ENCODE assay signal across 8 cellular contexts in genomic region chr11:121467965-121468364, GRCh38. TPM values are rescaled to one million over a fixed set of nuclear protein-coding genes. Genes with fewer than 3 reads are reported as not detected.
DNase-seq lines count a peak whose midpoint lies in the region; ATAC-seq and TF ChIP-seq lines count a peak whose summit lies in the region.

No MANE protein-coding gene starts in this region.

- H3F3A ChIP-seq in OCI-LY1 (ENCODE audit: insufficient read depth, low read length) = no peaks in the 10 kb centered on the region

- peaks cover 92% of the 10 kb centered on the region for H3K4me1 Mint-ChIP-seq in activated naive CD4-positive, alpha-beta T cell treated with anti-CD3 and anti-CD28 coated beads for 36 hours (ENCODE audit: low read depth)

- peaks cover 16% of the 10 kb centered on the region for H3K36me3 Mint-ChIP-seq in activated naive CD4-positive, alpha-beta T cell treated with anti-CD3 and anti-CD28 coated beads for 36 hours (ENCODE audit: low read depth)

- no peaks in the 10 kb centered on the region for H3K9me3 ChIP-seq in OCI-LY1 (ENCODE audit: low read length)

- peaks cover 57% of the 10 kb centered on the region for H3K4me1 ChIP-seq in OCI-LY1 (ENCODE audit: insufficient read depth, low read length, severe bottlenecking)

- peak; percentile 59 for ATAC-seq in GM21529 (IDR thresholded peaks at IDR 0.05; ENCODE audit: unreplicated experiment)
- ATAC-seq in sciatic nerve = peak; percentile 33
- no peak for ATAC-seq in left colon
- ATAC-seq in HG02970 (IDR thresholded peaks at IDR 0.05; ENCODE audit: low FRiP score, unreplicated experiment) = no peak

- H3K27ac Mint-ChIP-seq in activated naive CD4-positive, alpha-beta T cell treated with anti-CD3 and anti-CD28 coated beads for 36 hours = peak overlapping the region; percentile 96

- H2AFZ ChIP-seq in OCI-LY1 (ENCODE audit: low read length) = no peak overlapping the region

- peaks cover 68% of the 10 kb centered on the region for H3K79me2 ChIP-seq in OCI-LY1 (ENCODE audit: insufficient read depth, low read length)

- H3K4me3 ChIP-seq in GM06990 (replicated peaks; ENCODE audit: low read depth, low read length) (no peak overlapping the region), OCI-LY1 (ENCODE audit: low read depth, low read length, poor library complexity, severe bottlenecking) (no peak overlapping the region)

- H3K4me2 ChIP-seq in OCI-LY1 (ENCODE audit: low read length) = peak overlapping the region; percentile 53

- no peaks in the 10 kb centered on the region for H3K9me3 Mint-ChIP-seq in activated naive CD4-positive, alpha-beta T cell treated with anti-CD3 and anti-CD28 coated beads for 36 hours

- DNase-seq in GM06990 (ENCODE audit: extremely low read depth, insufficient read length) (peak; percentile 75), sciatic nerve (ENCODE audit: low spot score) (no peak), NCI-H446 treated with DMSO at 0.1 percent for 48 hours (lab: John Stamatoyannopoulos, UW) (no peak), left colon (no peak)
- DNase-seq in activated naive CD4-positive, alpha-beta T cell treated with anti-CD3 and anti-CD28 coated beads for 36 hours = peak; percentile 89

- no peaks in the 10 kb centered on the region for H3K27me3 Mint-ChIP-seq in activated naive CD4-positive, alpha-beta T cell treated with anti-CD3 and anti-CD28 coated beads for 36 hours (ENCODE audit: low read depth)

- peak overlapping the region; percentile 79 for H3K27ac ChIP-seq in OCI-LY1 (ENCODE audit: low read depth, low read length, poor library complexity, severe bottlenecking)

- H3K4me3 Mint-ChIP-seq in activated naive CD4-positive, alpha-beta T cell treated with anti-CD3 and anti-CD28 coated beads for 36 hours = peak overlapping the region; percentile 59

- no peaks in the 10 kb centered on the region for H4K20me1 ChIP-seq in OCI-LY1 (ENCODE audit: insufficient read depth, low read length)

- intact Hi-C loops in activated naive CD4-positive, alpha-beta T cell treated with anti-CD3 and anti-CD28 coated beads for 36 hours (cut with micrococcal nuclease) = loop anchor here (10.0 kb wide), 2 partner anchors 1223 to 1387 kb away; partner anchors contain the start of gene POU2F3
- intact Hi-C loops in sciatic nerve (cut with DNase I) (no loop called here), left colon (cut with DNase I, micrococcal nuclease) (no loop called here)

- TF ChIP-seq CTCF in GM06990 (IDR thresholded peaks at IDR 0.05; ENCODE audit: insufficient read depth, low read length, poor library complexity, severe bottlenecking) (no peak), OCI-LY1 (IDR thresholded peaks at IDR 0.05; ENCODE audit: low read length) (no peak)

- peaks cover 11% of the 10 kb centered on the region for H3K36me3 ChIP-seq in GM06990 (ENCODE audit: control insufficient read depth, insufficient read depth, low read length)
- peaks cover 47% of the 10 kb centered on the region for H3K36me3 ChIP-seq in OCI-LY1 (ENCODE audit: insufficient read depth, low read length)

- CTCF ChIA-PET in activated naive CD4-positive, alpha-beta T cell treated with anti-CD3 and anti-CD28 coated beads for 36 hours (lab: Charles Lee) = interaction anchor here (0.8 to 7.0 kb wide), 6 partner anchors 13 to 148 kb away, joined by 3 to 46 read pairs (median 6); partner anchors contain the start of genes SORL1 and SORL1-AS1

- peak overlapping the region; percentile 36; the same call in 1 of the 2 replicates for H3K9ac ChIP-seq in OCI-LY1 (ENCODE audit: low read length)

- no peaks in the 10 kb centered on the region for H3K27me3 ChIP-seq in GM06990 (replicated peaks; ENCODE audit: control insufficient read depth, insufficient read depth, low read length)
- no peaks in the 10 kb centered on the region for H3K27me3 ChIP-seq in OCI-LY1 (ENCODE audit: insufficient read depth, low read length)

- H3K9me2 ChIP-seq in OCI-LY1 (ENCODE audit: low read depth, low read length) = no peaks in the 10 kb centered on the region

RNA-seq across cellular contexts. Expression of gene SORL1, which starts 15.9 kb away (rescaled TPM):
- 10 to 100 TPM; 66.8 to 67.2 TPM for total RNA-seq in activated naive CD4-positive, alpha-beta T cell treated with anti-CD3 and anti-CD28 coated beads for 36 hours
- 45.1 TPM for total RNA-seq in sciatic nerve
- total RNA-seq in left colon = 100 to 1,000 TPM; 130 to 132 TPM

Comparison
In these comparisons a context has a peak if more than half of its experiments do, and no peak if none do; other contexts are left out.
1. DNase-seq: peak in GM06990 (single experiment) and activated naive CD4-positive, alpha-beta T cell treated with anti-CD3 and anti-CD28 coated beads for 36 hours (single experiment); none in sciatic nerve (single experiment), NCI-H446 treated with DMSO at 0.1 percent for 48 hours (single experiment) and left colon (0 of 2).
2. ATAC-seq: peak in GM21529 (single experiment) and sciatic nerve (single experiment); none in left colon (single experiment) and HG02970 (single experiment).